1 cellular context compared by ENCODE assay signal in genomic region chr1:67430358-67431155, GRCh38.
A peak's percentile ranks its signal among the peaks of the same experiment; 100 is the strongest.
TF ChIP-seq lines count a peak whose summit lies in the region.

TSS of gene SERBP1 (minus strand) at chr1:67430402. CDS start at chr1:67430300, 102 bp downstream.

TF ChIP-seq in A549, 52 proteins besides CTCF, POLR2A, EP300 and RAD21 (continued from another document):
- TF ChIP-seq HMGXB4 (CRISPR knock-in tag; IDR thresholded peaks at IDR 0.05; ENCODE audit: borderline replicate concordance) (no peak), MAZ (IDR thresholded peaks at IDR 0.05; ENCODE audit: borderline replicate concordance, low read depth, low read length) (no peak), ZSCAN20 (CRISPR knock-in tag; IDR thresholded peaks at IDR 0.05) (no peak), HEYL (CRISPR knock-in tag; IDR thresholded peaks at IDR 0.05) (no peak), RCOR1 (IDR thresholded peaks at IDR 0.05; ENCODE audit: low read depth, low read length) (no peak), KDM5A (IDR thresholded peaks at IDR 0.05) (no peak), CBX2 (IDR thresholded peaks at IDR 0.05; ENCODE audit: borderline replicate concordance, low read depth) (no peak), ZC3H11A (IDR thresholded peaks at IDR 0.05) (no peak), MYC (IDR thresholded peaks at IDR 0.05; ENCODE audit: borderline replicate concordance, low read length) (peak; percentile 95; the same call in 1 of the 2 replicates), MAX (IDR thresholded peaks at IDR 0.05) (peak; percentile 85), USF2 (IDR thresholded peaks at IDR 0.05) (0 out of 2 replicates have a peak, but pooled peaks have one; percentile 6), ZFP36 (IDR thresholded peaks at IDR 0.05; ENCODE audit: borderline replicate concordance, partially characterized antibody) (no peak), CEBPB (IDR thresholded peaks at IDR 0.05) (no peak), CBX8 (IDR thresholded peaks at IDR 0.05) (no peak), PHF8 (IDR thresholded peaks at IDR 0.05; ENCODE audit: borderline replicate concordance, low read depth) (peak; percentile 59; the same call in 1 of the 2 replicates), NFE2L2 (conservative IDR thresholded peaks at IDR 0.05; ENCODE audit: low read length) (no peak)
